23 cellular contexts compared by ENCODE assay signal in genomic region chr12:89513544-89513943, GRCh38.
"Had no signal": no experiment of that assay in that cellular context is flagged by ENCODE, and none has a peak within 500 bp of the region (broad histone marks: within the 10 kb centered on the region; RNA-seq: fewer than 3 reads in every experiment).

No MANE protein-coding gene starts in this region.

- H3K9me3 Mint-ChIP-seq: effector memory CD8-positive, alpha-beta T cell; memory B cell; mesothelial cell of epicardium; naive B cell; nephron progenitor cell; stimulated activated naive B cell treated with anti-CD40 and anti-IgM and Interleukin-4, amounts not matched to agents 10 μg/mL and 1 μg/mL and 100 μg/mL, for 72 hours; stimulated activated naive CD8-positive, alpha-beta T cell treated with anti-CD3 and anti-CD28 coated beads, Interleukin-15, Interleukin-2, amounts not matched to agents 100 ng/mL and 50 ng/mL, for 24 hours had no signal

- DNase-seq: cortex of kidney; effector memory CD8-positive, alpha-beta T cell; kidney; mucosa of descending colon; naive B cell; nephron progenitor cell; occipital lobe; ovary; posterior cingulate gyrus; psoas muscle; right cardiac atrium; sigmoid colon; stimulated activated naive B cell treated with anti-CD40 and anti-IgM and Interleukin-4, amounts not matched to agents 10 μg/mL and 1 μg/mL and 100 μg/mL, for 72 hours; upper lobe of left lung had no signal

- H3K27ac Mint-ChIP-seq: effector memory CD8-positive, alpha-beta T cell; memory B cell; mesothelial cell of epicardium; nephron progenitor cell; stimulated activated naive B cell treated with anti-CD40 and anti-IgM and Interleukin-4, amounts not matched to agents 10 μg/mL and 1 μg/mL and 100 μg/mL, for 72 hours; stimulated activated naive CD8-positive, alpha-beta T cell treated with anti-CD3 and anti-CD28 coated beads, Interleukin-15, Interleukin-2, amounts not matched to agents 100 ng/mL and 50 ng/mL, for 24 hours had no signal

- H3K4me1 ChIP-seq: psoas muscle, sigmoid colon, upper lobe of left lung had no signal

- H3K4me3 ChIP-seq: lung, mucosa of descending colon, ovary, psoas muscle, sigmoid colon, thoracic aorta, tibial nerve, upper lobe of left lung had no signal

- H3K9me3 ChIP-seq: mucosa of descending colon, ovary, psoas muscle, sigmoid colon, thoracic aorta, tibial nerve, upper lobe of left lung had no signal

- ATAC-seq: effector memory CD8-positive, alpha-beta T cell; left lobe of liver; mucosa of descending colon; psoas muscle; right cardiac atrium; stimulated activated naive B cell treated with anti-CD40 and anti-IgM and Interleukin-4, amounts not matched to agents 10 μg/mL and 1 μg/mL and 100 μg/mL, for 72 hours had no signal

- H3K36me3 Mint-ChIP-seq: memory B cell, mesothelial cell of epicardium, naive B cell had no signal

- H3K27me3 Mint-ChIP-seq: effector memory CD8-positive, alpha-beta T cell; memory B cell; naive B cell; stimulated activated naive B cell treated with anti-CD40 and anti-IgM and Interleukin-4, amounts not matched to agents 10 μg/mL and 1 μg/mL and 100 μg/mL, for 72 hours; stimulated activated naive CD8-positive, alpha-beta T cell treated with anti-CD3 and anti-CD28 coated beads, Interleukin-15, Interleukin-2, amounts not matched to agents 100 ng/mL and 50 ng/mL, for 24 hours had no signal

- FAIRE-seq: frontal cortex, kidney, urothelium cell line had no signal

- H3K27me3 ChIP-seq: ovary, sigmoid colon, tibial nerve, upper lobe of left lung had no signal

- H3K4me3 Mint-ChIP-seq: effector memory CD8-positive, alpha-beta T cell; memory B cell; mesothelial cell of epicardium; nephron progenitor cell; stimulated activated naive B cell treated with anti-CD40 and anti-IgM and Interleukin-4, amounts not matched to agents 10 μg/mL and 1 μg/mL and 100 μg/mL, for 72 hours; stimulated activated naive CD8-positive, alpha-beta T cell treated with anti-CD3 and anti-CD28 coated beads, Interleukin-15, Interleukin-2, amounts not matched to agents 100 ng/mL and 50 ng/mL, for 24 hours had no signal

- H3K4me1 Mint-ChIP-seq: mesothelial cell of epicardium, nephron progenitor cell had no signal

- H3K27ac ChIP-seq: ovary, psoas muscle, sigmoid colon, thoracic aorta, tibial nerve, upper lobe of left lung had no signal

- H3K36me3 ChIP-seq: ovary, sigmoid colon, thoracic aorta, tibial nerve, upper lobe of left lung had no signal
